Comparison of ENCODE assay signal across 6 cellular contexts in the genomic region with DNA sequence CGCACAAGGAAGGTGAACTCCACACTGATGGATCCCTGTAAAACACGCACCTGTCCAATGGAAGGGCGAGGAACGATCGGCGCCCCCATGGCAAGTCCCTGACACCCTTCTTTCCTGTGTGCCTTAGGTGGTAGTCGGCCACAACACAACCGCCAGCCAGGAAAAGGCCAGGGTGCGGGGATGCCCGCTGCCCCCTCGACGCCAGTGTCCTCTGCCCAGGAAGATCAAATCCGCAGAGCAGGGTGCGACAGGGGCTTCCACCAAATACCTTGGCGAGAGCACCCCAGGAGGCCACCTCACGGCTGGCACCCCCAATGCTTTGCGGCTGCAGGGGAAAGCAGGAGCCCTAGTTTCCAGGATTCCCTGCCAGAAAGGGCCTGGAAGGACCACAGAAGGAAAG.
"Had no signal": no experiment of that assay in that cellular context is flagged by ENCODE, and none has a peak within 500 bp of the region (broad histone marks: within the 10 kb centered on the region; RNA-seq: fewer than 3 reads in every experiment).

No MANE protein-coding gene starts in this region.

- H3K9ac ChIP-seq: GM23248 had no signal

- H3K9me3 ChIP-seq: HAP-1 had no signal

- H3K4me3 Mint-ChIP-seq: HFFc6, IgD-negative memory B cell had no signal

- H3K4me3 ChIP-seq: GM23248, HAP-1 had no signal

- H3K27ac ChIP-seq: GM23248, HL-60 had no signal

- H3K36me3 ChIP-seq: HAP-1 had no signal

- H3K36me3 Mint-ChIP-seq: IgD-negative memory B cell had no signal

- DNase-seq: GM23248, GOT3, HFFc6 had no signal

- H3K27ac Mint-ChIP-seq: HFFc6 had no signal

- H3K27me3 Mint-ChIP-seq: IgD-negative memory B cell had no signal

- H3K4me1 Mint-ChIP-seq: IgD-negative memory B cell had no signal

- H3K4me1 ChIP-seq: HAP-1 had no signal

- H2AFZ ChIP-seq: GM23248 had no signal
